ENCODE assay signal across 1 cellular context in genomic region chrX:153960786-153961185, GRCh38.
A peak's percentile ranks its signal among the peaks of the same experiment; 100 is the strongest.
TF ChIP-seq lines count a peak whose summit lies in the region.

No MANE protein-coding gene starts in this region.

TF ChIP-seq in K562, 482 proteins besides CTCF, POLR2A, EP300 and RAD21:
- TF ChIP-seq ZNF449 (CRISPR knock-in tag; IDR thresholded peaks at IDR 0.05) (no peak), NCOA4 (IDR thresholded peaks at IDR 0.05; ENCODE audit: partially characterized antibody) (no peak), NR2F6 (CRISPR knock-in tag; IDR thresholded peaks at IDR 0.05) (no peak), ZNF311 (CRISPR knock-in tag; IDR thresholded peaks at IDR 0.05) (no peak), NCOA1 (IDR thresholded peaks at IDR 0.05; ENCODE audit: low read depth) (no peak), POLR2G (IDR thresholded peaks at IDR 0.05; ENCODE audit: low read depth, low read length) (peak; percentile 36; the same call in 1 of the 2 replicates), ZBTB8A (IDR thresholded peaks at IDR 0.05; ENCODE audit: partially characterized antibody) (no peak)
